22 cellular contexts compared by ENCODE assay signal in the genomic region with DNA sequence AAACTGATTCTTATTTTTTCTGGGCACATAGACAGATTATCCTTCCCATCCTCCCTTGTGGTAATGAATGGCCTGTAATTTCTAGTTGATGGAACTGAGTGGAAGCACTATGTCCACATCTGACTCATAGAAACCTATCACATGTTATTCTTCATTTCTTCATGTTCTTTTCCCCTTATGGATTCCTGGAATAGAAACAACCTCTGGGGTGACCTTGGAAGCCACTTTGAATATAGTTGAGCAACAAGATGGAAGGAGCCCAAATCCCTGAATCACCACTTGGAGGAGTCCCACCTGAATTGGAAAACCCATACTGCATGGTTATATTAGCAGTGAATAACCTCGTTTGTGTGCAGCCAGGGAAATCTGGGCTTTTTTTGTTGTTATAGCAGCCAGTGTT.
DNase-seq lines count a peak whose midpoint lies in the region; ATAC-seq, FAIRE-seq and TF ChIP-seq lines count a peak whose summit lies in the region.
"Had no signal": no experiment of that assay in that cellular context is flagged by ENCODE, and none has a peak within 500 bp of the region (broad histone marks: within the 10 kb centered on the region; RNA-seq: fewer than 3 reads in every experiment).

No MANE protein-coding gene starts in this region.

- H3K27me3 Mint-ChIP-seq in astrocyte (ENCODE audit: low read depth, unreplicated experiment) (peaks cover 2% of the 10 kb centered on the region), endothelial cell (ENCODE audit: unreplicated experiment) (no peaks in the 10 kb centered on the region)
- H3K27me3 Mint-ChIP-seq: activated CD8-positive, alpha-beta memory T cell treated with anti-CD3 and anti-CD28 coated beads, Interleukin-2, amount 10 ng/mL, durations not matched to agents 7 days and 5 days had no signal

- no peaks in the 10 kb centered on the region for H4K20me1 ChIP-seq in astrocyte (ENCODE audit: insufficient read depth, low read length)

- H3K27ac Mint-ChIP-seq in astrocyte (ENCODE audit: unreplicated experiment) (no peak overlapping the region), endothelial cell (ENCODE audit: unreplicated experiment) (no peak overlapping the region)
- H3K27ac Mint-ChIP-seq: activated CD8-positive, alpha-beta memory T cell treated with anti-CD3 and anti-CD28 coated beads, Interleukin-2, amount 10 ng/mL, durations not matched to agents 7 days and 5 days had no signal

- DNase-seq in GM04504 (ENCODE audit: low read depth) = peak; percentile 5
- peak; percentile 60 for DNase-seq in astrocyte (ENCODE audit: low read depth)
- peak; percentile 28 for DNase-seq in fibroblast of the conjunctiva (ENCODE audit: low read depth)
- DNase-seq in skeletal muscle cell (ENCODE audit: low read depth) = peak; percentile 78
- DNase-seq in activated CD4-positive, alpha-beta T cell treated with anti-CD3 and anti-CD28 coated beads, Interleukin-2, amount 50 U/mL, for 4 hours = no peak
- no peak for DNase-seq in endothelial cell (ENCODE audit: low spot score)
- DNase-seq: activated CD8-positive, alpha-beta memory T cell treated with anti-CD3 and anti-CD28 coated beads, Interleukin-2, amount 10 ng/mL, durations not matched to agents 7 days and 5 days; amygdala; BE2C; cortex of kidney; GF-D8; MV-4-11; NCI-H2029; NCI-H510A treated with DMSO at 0.1 percent for 48 hours; stimulated activated CD4-positive, alpha-beta T cell treated with anti-CD3 and anti-CD28 coated beads, Interleukin-4, amount 100 ng/mL, for 24 hours had no signal

- H3K27me3 ChIP-seq in astrocyte (ENCODE audit: insufficient read depth, low read length) = no peaks in the 10 kb centered on the region
- H3K27me3 ChIP-seq: BE2C, neutrophil had no signal

- H3K4me2 ChIP-seq in astrocyte (ENCODE audit: low read length) = no peak overlapping the region

- no peaks in the 10 kb centered on the region for H3K4me1 Mint-ChIP-seq in astrocyte (ENCODE audit: low read depth, unreplicated experiment)
- no peaks in the 10 kb centered on the region for H3K4me1 Mint-ChIP-seq in endothelial cell (ENCODE audit: unreplicated experiment)
- H3K4me1 Mint-ChIP-seq: activated CD8-positive, alpha-beta memory T cell treated with anti-CD3 and anti-CD28 coated beads, Interleukin-2, amount 10 ng/mL, durations not matched to agents 7 days and 5 days had no signal

- H3K4me1 ChIP-seq in astrocyte (ENCODE audit: insufficient read depth, low read length) = no peaks in the 10 kb centered on the region
- H3K4me1 ChIP-seq: BE2C had no signal

- TF ChIP-seq CTCF in astrocyte (IDR thresholded peaks at IDR 0.05; ENCODE audit: insufficient read depth, low read depth, low read length) (no peak), endothelial cell (IDR thresholded peaks at IDR 0.05; ENCODE audit: unreplicated experiment) (no peak)

- no peaks in the 10 kb centered on the region for H3K36me3 ChIP-seq in astrocyte (ENCODE audit: insufficient read depth, low read length)
- H3K36me3 ChIP-seq: BE2C, neutrophil had no signal

- H3K9ac ChIP-seq in astrocyte (ENCODE audit: low read length) = no peak overlapping the region

- no peak overlapping the region for H3K27ac ChIP-seq in astrocyte (ENCODE audit: low read depth, low read length)
- H3K27ac ChIP-seq: neutrophil, skin epidermis had no signal

- H3K9me3 ChIP-seq in astrocyte (ENCODE audit: insufficient read depth, low read depth, low read length) = no peaks in the 10 kb centered on the region
- H3K9me3 ChIP-seq: BE2C, neutrophil had no signal

- H3K79me2 ChIP-seq in astrocyte (ENCODE audit: insufficient read depth, low read length) = no peaks in the 10 kb centered on the region

- no peak overlapping the region for H2AFZ ChIP-seq in astrocyte (ENCODE audit: low read depth, low read length)

- no peaks in the 10 kb centered on the region for H3K36me3 Mint-ChIP-seq in astrocyte (ENCODE audit: low read depth, unreplicated experiment)
- no peaks in the 10 kb centered on the region for H3K36me3 Mint-ChIP-seq in endothelial cell (ENCODE audit: low read depth, unreplicated experiment)
- H3K36me3 Mint-ChIP-seq: activated CD8-positive, alpha-beta memory T cell treated with anti-CD3 and anti-CD28 coated beads, Interleukin-2, amount 10 ng/mL, durations not matched to agents 7 days and 5 days had no signal

- H3K4me3 ChIP-seq in astrocyte (ENCODE audit: insufficient read depth, low read depth, low read length) (no peak overlapping the region), skeletal muscle cell (ENCODE audit: low read depth, low read length) (no peak overlapping the region)
- H3K4me3 ChIP-seq: skin epidermis had no signal

- ATAC-seq in GM18517 (IDR thresholded peaks at IDR 0.05; ENCODE audit: unreplicated experiment) (no peak), HG03432 (IDR thresholded peaks at IDR 0.05; ENCODE audit: unreplicated experiment) (no peak)
- ATAC-seq: activated CD4-positive, CD25-positive, alpha-beta regulatory T cell treated with anti-CD3 and anti-CD28 coated beads, Interleukin-2, amount 50 U/mL, for 24 hours; activated CD8-positive, alpha-beta memory T cell treated with anti-CD3 and anti-CD28 coated beads, Interleukin-2, amount 10 ng/mL, durations not matched to agents 7 days and 5 days; esophagus mucosa had no signal

- H3K4me3 Mint-ChIP-seq in astrocyte (ENCODE audit: unreplicated experiment) (no peak overlapping the region), endothelial cell (ENCODE audit: unreplicated experiment) (no peak overlapping the region)
- H3K4me3 Mint-ChIP-seq: activated CD8-positive, alpha-beta memory T cell treated with anti-CD3 and anti-CD28 coated beads, Interleukin-2, amount 10 ng/mL, durations not matched to agents 7 days and 5 days had no signal

- H3K9me3 Mint-ChIP-seq in astrocyte (ENCODE audit: unreplicated experiment) = no peaks in the 10 kb centered on the region
- no peaks in the 10 kb centered on the region for H3K9me3 Mint-ChIP-seq in endothelial cell (ENCODE audit: unreplicated experiment)

- peak; percentile 59 for FAIRE-seq in astrocyte (lab: Jason Lieb, UNC)
- FAIRE-seq: D721Med had no signal

Comparison
In these comparisons a context has a peak if more than half of its experiments do, and no peak if none do; other contexts are left out.
1. DNase-seq: peak in GM04504 (single experiment), astrocyte (single experiment), fibroblast of the conjunctiva (single experiment) and skeletal muscle cell (single experiment); none in activated CD4-positive, alpha-beta T cell treated with anti-CD3 and anti-CD28 coated beads, Interleukin-2, amount 50 U/mL, for 4 hours (0 of 2) and endothelial cell (single experiment).